1 cellular context compared by ENCODE assay signal in genomic region chr11:27618591-27618990, GRCh38.
TF ChIP-seq lines count a peak whose summit lies in the region.

No MANE protein-coding gene starts in this region.

TF ChIP-seq in SK-N-SH treated with all-trans-retinoic acid at 6 μM for 48 hours, 23 proteins besides CTCF, POLR2A, EP300 and RAD21 (continued from another document):
- TF ChIP-seq POU6F1 (CRISPR knock-in tag; IDR thresholded peaks at IDR 0.05; ENCODE audit: borderline replicate concordance, low read depth) (no peak), ZFP30 (CRISPR knock-in tag; IDR thresholded peaks at IDR 0.05) (no peak), ARNTL (CRISPR knock-in tag; IDR thresholded peaks at IDR 0.05; ENCODE audit: borderline replicate concordance, low read depth) (no peak), PATZ1 (CRISPR knock-in tag; IDR thresholded peaks at IDR 0.05; ENCODE audit: borderline replicate concordance) (no peak), ZNF565 (CRISPR knock-in tag; conservative IDR thresholded peaks at IDR 0.05; ENCODE audit: low read depth) (no peak), ZNF70 (CRISPR knock-in tag; IDR thresholded peaks at IDR 0.05) (no peak), RARB (CRISPR knock-in tag; IDR thresholded peaks at IDR 0.05) (no peak)
TF ChIP-seq in SK-N-SH treated with all-trans-retinoic acid at 6 μM for 48 hours: peak in this region for 0.
